ENCODE assay signal across 9 cellular contexts in the genomic region with DNA sequence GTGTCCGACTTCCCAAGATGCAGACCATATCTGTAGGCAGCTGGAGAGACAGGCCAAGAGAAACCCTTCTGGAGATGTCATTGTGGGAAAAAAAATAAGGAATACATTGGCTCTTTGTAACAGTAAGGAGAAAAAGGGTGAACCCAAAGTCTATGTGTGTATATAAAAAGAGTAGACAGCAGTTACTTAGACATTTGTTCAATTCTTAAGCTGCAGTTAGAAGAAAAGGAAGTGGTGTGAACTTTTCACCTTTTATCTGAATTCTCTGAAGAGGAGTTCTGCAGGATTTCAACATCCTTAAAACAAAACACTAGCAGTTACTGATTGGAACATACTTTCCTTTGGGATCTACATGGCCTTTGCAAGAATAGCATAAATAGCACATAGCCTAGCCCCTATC. TPM values are rescaled to one million over a fixed set of nuclear protein-coding genes. Genes with fewer than 3 reads are reported as not detected.
DNase-seq lines count a peak whose midpoint lies in the region; ATAC-seq, FAIRE-seq and TF ChIP-seq lines count a peak whose summit lies in the region.
"Had no signal": no experiment of that assay in that cellular context is flagged by ENCODE, and none has a peak within 500 bp of the region (broad histone marks: within the 10 kb centered on the region; RNA-seq: fewer than 3 reads in every experiment).

No MANE protein-coding gene starts in this region.

- no peak for DNase-seq in GM19239 (ENCODE audit: insufficient read length, low spot score)
- peak; percentile 13 for DNase-seq in RPMI8226
- DNase-seq in esophagus squamous epithelium (lab: John Stamatoyannopoulos, UW) = no peak
- DNase-seq in small intestine = peak; percentile 36
- no peak for DNase-seq in NCI-H1417 treated with DMSO at 0.1 percent for 48 hours (lab: John Stamatoyannopoulos, UW)
- DNase-seq in NK-92 treated with Interleukin-12 subunit alpha and Interleukin-12 subunit beta, amount 100 ng/mL, for 24 hours (lab: John Stamatoyannopoulos, UW) = no peak
- DNase-seq: foreskin keratinocyte had no signal

- 36 to 62% methylated on average over 1 of the region's 1 CpG for WGBS in esophagus squamous epithelium, 2 donors
- 43 to 68% (median 62%) methylated on average over 1 of the region's 1 CpG for WGBS in small intestine, 3 donors

- H3K9me3 ChIP-seq in esophagus squamous epithelium (no peaks in the 10 kb centered on the region), small intestine (ENCODE audit: control insufficient read depth, low read depth) (no peaks in the 10 kb centered on the region)

- ATAC-seq in GM21526 (IDR thresholded peaks at IDR 0.05; ENCODE audit: low FRiP score, unreplicated experiment) (no peak), GM21737 (IDR thresholded peaks at IDR 0.05; ENCODE audit: unreplicated experiment) (no peak)
- ATAC-seq: foreskin keratinocyte had no signal

- intact Hi-C loops in esophagus squamous epithelium (cut with DNase I) = no loop called here

- no peak for TF ChIP-seq CTCF in esophagus squamous epithelium (IDR thresholded peaks at IDR 0.05)

- peaks cover 24 to 80% (median 56%) of the 10 kb centered on the region in 3 donors for H3K4me1 ChIP-seq in esophagus squamous epithelium
- H3K4me1 ChIP-seq in small intestine (ENCODE audit: control insufficient read depth in 2 of 2, insufficient read depth in 1 of 2, low read depth in 1 of 2, low read length in 1 of 2) = peaks cover 1 to 30% of the 10 kb centered on the region in 2 donors
- H3K4me1 ChIP-seq: foreskin keratinocyte had no signal

- FAIRE-seq in GM19239 (lab: Jason Lieb, UNC) = peak; percentile 74
- FAIRE-seq in small intestine (lab: Jason Lieb, UNC) = no peak

- H3K27ac ChIP-seq in esophagus squamous epithelium (peak overlapping the region; percentile 57 to 89 (median 86)), small intestine (ENCODE audit: low read depth in 1 of 2, low read length in 1 of 2) (peak overlapping the region; percentile 34 to 69)
- H3K27ac ChIP-seq: foreskin keratinocyte had no signal

- H3K27me3 ChIP-seq in esophagus squamous epithelium = no peaks in the 10 kb centered on the region
- H3K27me3 ChIP-seq in small intestine (ENCODE audit: control insufficient read depth in 2 of 2, insufficient read depth in 2 of 2, low read length in 2 of 2) = no peaks in the 10 kb centered on the region
- H3K27me3 ChIP-seq: foreskin keratinocyte had no signal

- H3K36me3 ChIP-seq in esophagus squamous epithelium = no peaks in the 10 kb centered on the region
- H3K36me3 ChIP-seq in small intestine (ENCODE audit: control insufficient read depth in 2 of 2, insufficient read depth in 2 of 2, low read length in 2 of 2) = no peaks in the 10 kb centered on the region

- TF ChIP-seq POLR2A in esophagus squamous epithelium (IDR thresholded peaks at IDR 0.05) = no peak

- no peak overlapping the region for H3K4me3 ChIP-seq in esophagus squamous epithelium
- no peak overlapping the region for H3K4me3 ChIP-seq in small intestine (ENCODE audit: low read depth in 1 of 2, low read length in 2 of 2)

RNA-seq across cellular contexts. Expression of gene FAM117A, which starts 21.7 kb away (rescaled TPM):
- 1 to 10 TPM; 5.6 to 7.5 (median 6.5) TPM for total RNA-seq in esophagus squamous epithelium
- polyA plus RNA-seq in small intestine = 1 to 10 TPM; 2.9 to 8.0 (median 6.5) TPM

RNA-seq across cellular contexts. Expression of gene SLC35B1, which starts 34.5 kb away (rescaled TPM):
- 10 to 100 TPM; 32.4 to 68.5 (median 36.2) TPM for total RNA-seq in esophagus squamous epithelium
- 100 to 1,000 TPM in 1 of 3 donors, 10 to 100 TPM in 2; 83.0 to 108 (median 85.1) TPM for polyA plus RNA-seq in small intestine

RNA-seq across cellular contexts. Expression of gene KAT7, which starts 46.2 kb away (rescaled TPM):
- total RNA-seq in esophagus squamous epithelium = 10 to 100 TPM; 22.6 to 32.6 (median 26.6) TPM
- 10 to 100 TPM in 1 of 3 donors, 1 to 10 TPM in 2; 5.7 to 12.5 (median 6.0) TPM for polyA plus RNA-seq in small intestine

Comparison
In these comparisons a context has a peak if more than half of its experiments do, and no peak if none do; other contexts are left out.
1. DNase-seq: peak in RPMI8226 (single experiment) and small intestine (single experiment); none in GM19239 (single experiment), esophagus squamous epithelium (single experiment), NCI-H1417 treated with DMSO at 0.1 percent for 48 hours (single experiment) and NK-92 treated with Interleukin-12 subunit alpha and Interleukin-12 subunit beta, amount 100 ng/mL, for 24 hours (single experiment).